Comparison of ENCODE assay signal across 18 cellular contexts in genomic region chr21:21324297-21324696, GRCh38.
DNase-seq lines count a peak whose midpoint lies in the region; ATAC-seq and TF ChIP-seq lines count a peak whose summit lies in the region.
"Had no signal": no experiment of that assay in that cellular context is flagged by ENCODE, and none has a peak within 500 bp of the region (broad histone marks: within the 10 kb centered on the region; RNA-seq: fewer than 3 reads in every experiment).

No MANE protein-coding gene starts in this region.

- H3K4me3 ChIP-seq in neural progenitor cell (no peak overlapping the region), right cardiac atrium (ENCODE audit: low read length) (no peak overlapping the region)
- H3K4me3 ChIP-seq: MG63, PC-9, SJSA1 had no signal

- H3K9me3 ChIP-seq in neural progenitor cell (ENCODE audit: low read depth), result no peaks in the 10 kb centered on the region
- no peaks in the 10 kb centered on the region for H3K9me3 ChIP-seq in right cardiac atrium (ENCODE audit: control insufficient read depth, low read length)
- H3K9me3 ChIP-seq: MG63, SJSA1 had no signal

- ATAC-seq in WTC11, result peak; percentile 72
- ATAC-seq in right cardiac atrium, result no peak
- ATAC-seq: CD8-positive, alpha-beta T cell had no signal

- H2AFZ ChIP-seq in neural progenitor cell (replicated peaks), result no peak overlapping the region
- H2AFZ ChIP-seq: PC-9 had no signal

- no peaks in the 10 kb centered on the region for H3K79me2 ChIP-seq in neural progenitor cell (ENCODE audit: low read depth)

- no peak overlapping the region for H3K27ac Mint-ChIP-seq in WTC11
- no peak overlapping the region for H3K27ac Mint-ChIP-seq in neural progenitor cell
- H3K27ac Mint-ChIP-seq: CD8-positive, alpha-beta T cell; T-helper 2 cell treated with Interferon-gamma antibody and Interleukin-4, amounts not matched to agents 5 μg/mL and 100 μg/mL, for 36 hours had no signal

- no peak overlapping the region for H3K4me2 ChIP-seq in neural progenitor cell
- H3K4me2 ChIP-seq: PC-9 had no signal

- H3K4me1 ChIP-seq in neural progenitor cell, result no peaks in the 10 kb centered on the region
- no peaks in the 10 kb centered on the region for H3K4me1 ChIP-seq in right cardiac atrium (ENCODE audit: control insufficient read depth, insufficient read depth, low read length)
- H3K4me1 ChIP-seq: SJSA1 had no signal

- H3K4me3 Mint-ChIP-seq in WTC11 (no peak overlapping the region), neural progenitor cell (no peak overlapping the region)
- H3K4me3 Mint-ChIP-seq: CD8-positive, alpha-beta T cell; T-helper 2 cell treated with Interferon-gamma antibody and Interleukin-4, amounts not matched to agents 5 μg/mL and 100 μg/mL, for 36 hours had no signal

- H4K20me1 ChIP-seq in neural progenitor cell (ENCODE audit: low read depth), result no peaks in the 10 kb centered on the region

- H3K4me1 Mint-ChIP-seq in WTC11 (peaks cover 4% of the 10 kb centered on the region; the same call in 1 of the 2 replicates), neural progenitor cell (no peaks in the 10 kb centered on the region)

- POLR2A ChIA-PET in WTC11 (lab: Charles Lee), result no interaction called here

- intact Hi-C loops in right cardiac atrium (cut with DNase I), result no loop called here

- H3K9me3 Mint-ChIP-seq in WTC11, result no peaks in the 10 kb centered on the region
- no peaks in the 10 kb centered on the region for H3K9me3 Mint-ChIP-seq in neural progenitor cell

- no peaks in the 10 kb centered on the region for H3F3A ChIP-seq in neural progenitor cell (ENCODE audit: low read depth)

- 87% methylated on average over 5 of the region's 5 CpGs for WGBS in right cardiac atrium

- TF ChIP-seq CTCF in WTC11 (IDR thresholded peaks at IDR 0.05) (no peak), neural progenitor cell (IDR thresholded peaks at IDR 0.05) (peak; percentile 33)

- H3K27ac ChIP-seq in neural progenitor cell (no peak overlapping the region), right cardiac atrium (ENCODE audit: low read length) (no peak overlapping the region)
- H3K27ac ChIP-seq: 22Rv1, PC-9, SJSA1 had no signal

- H3K9ac ChIP-seq in neural progenitor cell, result no peak overlapping the region

- no peaks in the 10 kb centered on the region for H3K36me3 Mint-ChIP-seq in WTC11
- no peaks in the 10 kb centered on the region for H3K36me3 Mint-ChIP-seq in neural progenitor cell
- H3K36me3 Mint-ChIP-seq: CD8-positive, alpha-beta T cell had no signal

- H3K27me3 ChIP-seq in neural progenitor cell (no peaks in the 10 kb centered on the region), right cardiac atrium (ENCODE audit: control insufficient read depth, insufficient read depth) (no peaks in the 10 kb centered on the region)
- H3K27me3 ChIP-seq: MG63, SJSA1 had no signal

- H3K27me3 Mint-ChIP-seq in WTC11 (ENCODE audit: low read depth) (no peaks in the 10 kb centered on the region), neural progenitor cell (ENCODE audit: insufficient read depth, low read depth) (no peaks in the 10 kb centered on the region)

- DNase-seq in DMS 273 (lab: John Stamatoyannopoulos, UW; ENCODE audit: unreplicated experiment) (peak; percentile 1), DMS 273 treated with DMSO at 0.1 percent for 48 hours (lab: John Stamatoyannopoulos, UW) (no peak), HT-29 (ENCODE audit: low spot score) (peak; percentile 1), WTC11 (ENCODE audit: low spot score) (peak; percentile 17), neural progenitor cell (ENCODE audit: low spot score) (no peak), NCI-H2081 treated with DMSO at 0.1 percent for 48 hours (lab: John Stamatoyannopoulos, UW) (no peak), right cardiac atrium (no peak)
- no peak for DNase-seq in activated CD4-positive, alpha-beta T cell treated with anti-CD3 and anti-CD28 coated beads for 1 hour
- DNase-seq: CD8-positive, alpha-beta T cell; MG63; NCI-H1092; NCI-H146; NCI-H2107; PC-9; SW 1271 had no signal

- CTCF ChIA-PET in WTC11 (lab: Charles Lee), result no interaction called here

- no peaks in the 10 kb centered on the region for H3K36me3 ChIP-seq in neural progenitor cell
- H3K36me3 ChIP-seq: MG63, SJSA1 had no signal

TF ChIP-seq in WTC11, 78 proteins besides CTCF, POLR2A, EP300 and RAD21:
- no peak for TF ChIP-seq TEAD4 (CRISPR knock-in tag; IDR thresholded peaks at IDR 0.05)
- no peak for TF ChIP-seq CREM (CRISPR knock-in tag; IDR thresholded peaks at IDR 0.05)
- TF ChIP-seq, protein P1, sequence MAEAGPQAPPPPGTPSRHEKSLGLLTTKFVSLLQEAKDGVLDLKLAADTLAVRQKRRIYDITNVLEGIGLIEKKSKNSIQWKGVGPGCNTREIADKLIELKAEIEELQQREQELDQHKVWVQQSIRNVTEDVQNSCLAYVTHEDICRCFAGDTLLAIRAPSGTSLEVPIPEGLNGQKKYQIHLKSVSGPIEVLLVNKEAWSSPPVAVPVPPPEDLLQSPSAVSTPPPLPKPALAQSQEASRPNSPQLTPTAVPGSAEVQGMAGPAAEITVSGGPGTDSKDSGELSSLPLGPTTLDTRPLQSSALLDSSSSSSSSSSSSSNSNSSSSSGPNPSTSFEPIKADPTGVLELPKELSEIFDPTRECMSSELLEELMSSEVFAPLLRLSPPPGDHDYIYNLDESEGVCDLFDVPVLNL (CRISPR knock-in tag; IDR thresholded peaks at IDR 0.05; ENCODE audit: borderline replicate concordance, low read depth), result no peak
- TF ChIP-seq ZNF317 (CRISPR knock-in tag; IDR thresholded peaks at IDR 0.05; ENCODE audit: borderline replicate concordance, low read depth), result no peak
- TF ChIP-seq ZNF121 (CRISPR knock-in tag; IDR thresholded peaks at IDR 0.05), result no peak
- TF ChIP-seq ZBTB43 (CRISPR knock-in tag; IDR thresholded peaks at IDR 0.05), result no peak
- TF ChIP-seq USF2 (CRISPR knock-in tag; IDR thresholded peaks at IDR 0.05), result no peak
- no peak for TF ChIP-seq ZNF423 (CRISPR knock-in tag; IDR thresholded peaks at IDR 0.05)
- TF ChIP-seq, protein P2, sequence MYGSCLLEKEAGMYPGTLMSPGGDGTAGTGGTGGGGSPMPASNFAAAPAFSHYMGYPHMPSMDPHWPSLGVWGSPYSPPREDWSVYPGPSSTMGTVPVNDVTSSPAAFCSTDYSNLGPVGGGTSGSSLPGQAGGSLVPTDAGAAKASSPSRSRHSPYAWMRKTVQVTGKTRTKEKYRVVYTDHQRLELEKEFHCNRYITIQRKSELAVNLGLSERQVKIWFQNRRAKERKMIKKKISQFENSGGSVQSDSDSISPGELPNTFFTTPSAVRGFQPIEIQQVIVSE (CRISPR knock-in tag; IDR thresholded peaks at IDR 0.05; ENCODE audit: borderline replicate concordance), result no peak
- no peak for TF ChIP-seq TP53 (CRISPR knock-in tag; IDR thresholded peaks at IDR 0.05)
- TF ChIP-seq ZNF512 (CRISPR knock-in tag; IDR thresholded peaks at IDR 0.05; ENCODE audit: borderline replicate concordance), result no peak
- TF ChIP-seq ETV6 (CRISPR knock-in tag; IDR thresholded peaks at IDR 0.05), result no peak

Comparison
In these comparisons a context has a peak if more than half of its experiments do, and no peak if none do; other contexts are left out.
1. DNase-seq: peak in DMS 273 (single experiment), HT-29 (single experiment) and WTC11 (single experiment); none in DMS 273 treated with DMSO at 0.1 percent for 48 hours (single experiment), neural progenitor cell (single experiment), activated CD4-positive, alpha-beta T cell treated with anti-CD3 and anti-CD28 coated beads for 1 hour (single experiment), NCI-H2081 treated with DMSO at 0.1 percent for 48 hours (single experiment) and right cardiac atrium (0 of 3).